13 cellular contexts compared by ENCODE assay signal in the genomic region with DNA sequence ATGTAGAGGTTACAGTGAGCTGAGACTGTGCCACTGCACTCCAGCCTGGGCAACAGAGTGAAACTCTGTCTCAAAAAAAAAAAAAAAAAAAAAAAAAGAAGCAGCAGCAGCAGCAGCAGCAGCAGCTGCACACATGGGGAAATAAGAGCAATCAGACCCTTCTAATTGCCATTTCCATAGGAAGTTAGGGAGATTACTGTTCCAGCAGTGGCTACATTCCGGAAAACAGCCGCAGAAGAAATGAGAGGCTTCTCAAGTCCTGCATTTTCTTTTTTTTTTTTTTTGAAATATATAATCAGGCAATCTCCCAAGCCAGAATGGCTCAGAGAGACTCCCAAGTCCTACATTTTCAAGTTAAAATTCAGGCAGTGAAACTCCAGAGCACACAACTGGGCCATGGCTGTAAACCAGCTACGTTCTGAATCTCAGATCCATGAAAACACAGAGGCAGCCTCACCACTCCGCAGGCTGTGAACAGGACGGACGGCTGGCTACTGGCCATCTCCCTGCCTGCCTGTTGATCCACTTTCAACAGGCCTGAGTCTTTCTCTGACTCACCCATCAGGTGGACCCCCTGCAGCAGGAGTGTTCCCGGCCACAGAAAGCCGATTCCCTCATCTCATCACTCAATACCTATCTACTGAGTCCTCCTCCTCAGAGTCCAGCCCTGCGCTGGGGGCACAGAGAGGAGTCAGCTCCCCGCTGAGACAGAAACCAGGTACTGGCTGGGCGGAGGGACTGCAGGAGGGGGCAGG. TPM values are rescaled to one million over a fixed set of nuclear protein-coding genes. Genes with fewer than 3 reads are reported as not detected.
DNase-seq lines count a peak whose midpoint lies in the region; ATAC-seq lines count a peak whose summit lies in the region.
"Had no signal": no experiment of that assay in that cellular context is flagged by ENCODE, and none has a peak within 500 bp of the region (broad histone marks: within the 10 kb centered on the region; RNA-seq: fewer than 3 reads in every experiment).

No MANE protein-coding gene starts in this region.

- ATAC-seq in stimulated activated naive B cell treated with anti-CD40 and anti-IgM and Interleukin-4, amounts not matched to agents 10 μg/mL and 1 μg/mL and 100 μg/mL, for 72 hours (replicated peaks), result no peak

- no peaks in the 10 kb centered on the region for H3K4me1 Mint-ChIP-seq in activated CD4-positive, alpha-beta memory T cell treated with anti-CD3 and anti-CD28 coated beads, Interleukin-2, amount 10 ng/mL, durations not matched to agents 7 days and 5 days
- peaks cover 6 to 15% of the 10 kb centered on the region in 2 donors for H3K4me1 Mint-ChIP-seq in stimulated activated naive B cell treated with anti-CD40 and anti-IgM and Interleukin-4, amounts not matched to agents 10 μg/mL and 1 μg/mL and 100 μg/mL, for 72 hours
- H3K4me1 Mint-ChIP-seq: neural crest cell had no signal

- POLR2A ChIA-PET in activated CD4-positive, alpha-beta memory T cell treated with anti-CD3 and anti-CD28 coated beads, Interleukin-2, amount 10 ng/mL, durations not matched to agents 7 days and 5 days (lab: Charles Lee), result no interaction called here

- no peak overlapping the region for H3K27ac Mint-ChIP-seq in activated CD4-positive, alpha-beta memory T cell treated with anti-CD3 and anti-CD28 coated beads, Interleukin-2, amount 10 ng/mL, durations not matched to agents 7 days and 5 days
- no peak overlapping the region for H3K27ac Mint-ChIP-seq in stimulated activated naive B cell treated with anti-CD40 and anti-IgM and Interleukin-4, amounts not matched to agents 10 μg/mL and 1 μg/mL and 100 μg/mL, for 72 hours
- H3K27ac Mint-ChIP-seq: dendritic cell treated with granulocyte-macrophage colony-stimulating factor and Interleukin-4, amounts not matched to agents 40 ng/mL and 50 ng/mL, for 4 days had no signal

- peak overlapping the region; percentile 64 for H3K27ac ChIP-seq in caudate nucleus (ENCODE audit: low read depth, low read length)
- H3K27ac ChIP-seq: upper lobe of left lung had no signal

- no peaks in the 10 kb centered on the region for H3K27me3 Mint-ChIP-seq in activated CD4-positive, alpha-beta memory T cell treated with anti-CD3 and anti-CD28 coated beads, Interleukin-2, amount 10 ng/mL, durations not matched to agents 7 days and 5 days
- no peaks in the 10 kb centered on the region for H3K27me3 Mint-ChIP-seq in stimulated activated naive B cell treated with anti-CD40 and anti-IgM and Interleukin-4, amounts not matched to agents 10 μg/mL and 1 μg/mL and 100 μg/mL, for 72 hours
- H3K27me3 Mint-ChIP-seq: dendritic cell treated with granulocyte-macrophage colony-stimulating factor and Interleukin-4, amounts not matched to agents 40 ng/mL and 50 ng/mL, for 4 days had no signal

- CTCF ChIA-PET in activated CD4-positive, alpha-beta memory T cell treated with anti-CD3 and anti-CD28 coated beads, Interleukin-2, amount 10 ng/mL, durations not matched to agents 7 days and 5 days (lab: Charles Lee), result no interaction called here

- H3K9me3 Mint-ChIP-seq in activated CD4-positive, alpha-beta memory T cell treated with anti-CD3 and anti-CD28 coated beads, Interleukin-2, amount 10 ng/mL, durations not matched to agents 7 days and 5 days, result no peaks in the 10 kb centered on the region
- no peaks in the 10 kb centered on the region for H3K9me3 Mint-ChIP-seq in stimulated activated naive B cell treated with anti-CD40 and anti-IgM and Interleukin-4, amounts not matched to agents 10 μg/mL and 1 μg/mL and 100 μg/mL, for 72 hours
- H3K9me3 Mint-ChIP-seq: dendritic cell treated with granulocyte-macrophage colony-stimulating factor and Interleukin-4, amounts not matched to agents 40 ng/mL and 50 ng/mL, for 4 days; neural crest cell had no signal

- H3K4me3 Mint-ChIP-seq in activated CD4-positive, alpha-beta memory T cell treated with anti-CD3 and anti-CD28 coated beads, Interleukin-2, amount 10 ng/mL, durations not matched to agents 7 days and 5 days, result no peak overlapping the region
- no peak overlapping the region for H3K4me3 Mint-ChIP-seq in stimulated activated naive B cell treated with anti-CD40 and anti-IgM and Interleukin-4, amounts not matched to agents 10 μg/mL and 1 μg/mL and 100 μg/mL, for 72 hours
- H3K4me3 Mint-ChIP-seq: dendritic cell treated with granulocyte-macrophage colony-stimulating factor and Interleukin-4, amounts not matched to agents 40 ng/mL and 50 ng/mL, for 4 days; neural crest cell had no signal

- DNase-seq in HK-2 (ENCODE audit: unreplicated experiment), result peak; percentile 91
- DNase-seq in caudate nucleus (lab: John Stamatoyannopoulos, UW), result peak in 29 of 61 donors; percentile 4 to 51 (median 14)
- DNase-seq in hypothalamus (lab: John Stamatoyannopoulos, UW), result peak in 34 of 51 donors; percentile 2 to 69 (median 42)
- peak; percentile 86 for DNase-seq in smooth muscle cell of the brain vasculature (ENCODE audit: low read depth, low spot score)
- no peak for DNase-seq in epidermal melanocyte (ENCODE audit: insufficient read length, low spot score)
- DNase-seq in activated CD4-positive, alpha-beta memory T cell treated with anti-CD3 and anti-CD28 coated beads, Interleukin-2, amount 10 ng/mL, durations not matched to agents 7 days and 5 days, result no peak
- no peak for DNase-seq in stimulated activated naive B cell treated with anti-CD40 and anti-IgM and Interleukin-4, amounts not matched to agents 10 μg/mL and 1 μg/mL and 100 μg/mL, for 72 hours
- DNase-seq in HT-29 (ENCODE audit: low spot score), result no peak
- DNase-seq: activated T-cell treated with anti-CD3 and anti-CD28 coated beads for 4 hours, NCI-H1048, upper lobe of left lung had no signal

- peaks cover 6% of the 10 kb centered on the region for H3K36me3 Mint-ChIP-seq in activated CD4-positive, alpha-beta memory T cell treated with anti-CD3 and anti-CD28 coated beads, Interleukin-2, amount 10 ng/mL, durations not matched to agents 7 days and 5 days (ENCODE audit: low read depth)
- H3K36me3 Mint-ChIP-seq in stimulated activated naive B cell treated with anti-CD40 and anti-IgM and Interleukin-4, amounts not matched to agents 10 μg/mL and 1 μg/mL and 100 μg/mL, for 72 hours, result peaks cover 19 to 27% of the 10 kb centered on the region in 2 donors

RNA-seq across cellular contexts. Expression of gene TRPV1, which starts 15.0 kb away (rescaled TPM):
- 1 to 10 TPM; 3.8 to 5.1 TPM for total RNA-seq in activated CD4-positive, alpha-beta memory T cell treated with anti-CD3 and anti-CD28 coated beads, Interleukin-2, amount 10 ng/mL, durations not matched to agents 7 days and 5 days
- 1.5 TPM in 2 replicates for total RNA-seq in HT-29 (2014; rRNA removed; shearing (Covaris generic))

RNA-seq across cellular contexts. Expression of gene TRPV3, which starts 36.6 kb away (rescaled TPM):
- under 1 TPM; 0.13 to 0.43 TPM for total RNA-seq in activated CD4-positive, alpha-beta memory T cell treated with anti-CD3 and anti-CD28 coated beads, Interleukin-2, amount 10 ng/mL, durations not matched to agents 7 days and 5 days
- total RNA-seq in HT-29 (2014; rRNA removed; shearing (Covaris generic)), result 0.94 and 2.1 TPM in 2 replicates

RNA-seq across cellular contexts. Expression of gene SHPK, which starts 41.8 kb away (rescaled TPM):
- 10 to 100 TPM; 10.4 TPM for total RNA-seq in activated CD4-positive, alpha-beta memory T cell treated with anti-CD3 and anti-CD28 coated beads, Interleukin-2, amount 10 ng/mL, durations not matched to agents 7 days and 5 days
- total RNA-seq in HT-29 (2014; rRNA removed; shearing (Covaris generic)), result 16.1 and 21.2 TPM in 2 replicates

RNA-seq across cellular contexts. Expression of gene CTNS, which starts 42.3 kb away (rescaled TPM):
- 10 to 100 TPM; 24.5 to 26.5 TPM for total RNA-seq in activated CD4-positive, alpha-beta memory T cell treated with anti-CD3 and anti-CD28 coated beads, Interleukin-2, amount 10 ng/mL, durations not matched to agents 7 days and 5 days
- 10.3 and 18.4 TPM in 2 replicates for total RNA-seq in HT-29 (2014; rRNA removed; shearing (Covaris generic))

Comparison
In these comparisons a context has a peak if more than half of its experiments do, and no peak if none do; other contexts are left out.
1. DNase-seq: peak in HK-2 (single experiment), hypothalamus (34 of 51) and smooth muscle cell of the brain vasculature (single experiment); none in epidermal melanocyte (single experiment), activated CD4-positive, alpha-beta memory T cell treated with anti-CD3 and anti-CD28 coated beads, Interleukin-2, amount 10 ng/mL, durations not matched to agents 7 days and 5 days (single experiment), stimulated activated naive B cell treated with anti-CD40 and anti-IgM and Interleukin-4, amounts not matched to agents 10 μg/mL and 1 μg/mL and 100 μg/mL, for 72 hours (single experiment) and HT-29 (single experiment).